Comparison of ENCODE assay signal across 10 cellular contexts in the genomic region with DNA sequence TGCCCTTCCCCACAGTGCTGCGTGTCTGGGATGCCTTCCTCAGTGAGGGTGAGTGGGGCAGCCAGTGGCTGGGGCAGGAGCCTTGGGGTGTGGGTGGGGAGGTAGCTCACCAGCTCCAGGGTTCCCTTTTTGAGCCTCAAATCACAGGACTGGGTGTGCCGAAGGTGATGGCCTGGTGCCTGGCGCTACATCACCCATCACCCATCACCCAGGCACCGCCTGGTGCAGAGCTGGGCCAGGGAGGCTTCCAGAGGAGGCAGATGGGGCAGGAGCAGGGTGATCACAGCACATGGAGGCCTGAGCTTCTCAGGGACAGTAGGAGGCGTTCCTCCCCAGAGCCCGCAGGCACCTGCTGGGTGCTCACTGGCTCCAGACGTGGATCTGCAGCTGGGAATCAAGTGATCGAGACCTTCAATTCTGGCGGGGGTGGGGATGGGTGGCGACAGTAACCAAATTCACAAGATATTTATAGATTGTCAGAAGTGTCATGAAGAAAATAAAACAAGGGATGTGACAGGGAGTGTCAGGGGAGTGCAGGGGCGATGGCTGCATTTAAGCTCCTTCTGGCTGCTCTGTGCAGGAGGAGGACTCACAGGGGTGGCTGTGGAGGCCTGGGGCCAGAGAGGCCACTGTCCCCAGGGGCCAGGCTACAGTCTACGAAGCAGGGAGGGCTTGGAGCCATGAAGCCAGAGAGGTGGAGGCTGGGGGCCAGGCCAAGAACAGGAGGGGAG. TPM values are rescaled to one million over a fixed set of nuclear protein-coding genes. Genes with fewer than 3 reads are reported as not detected.
DNase-seq lines count a peak whose midpoint lies in the region; ATAC-seq and TF ChIP-seq lines count a peak whose summit lies in the region.
"Had no signal": no experiment of that assay in that cellular context is flagged by ENCODE, and none has a peak within 500 bp of the region (broad histone marks: within the 10 kb centered on the region; RNA-seq: fewer than 3 reads in every experiment).

No MANE protein-coding gene starts in this region.

- peak overlapping the region; percentile 94 for H3K27ac Mint-ChIP-seq in neural progenitor cell

- H3K27me3 ChIP-seq in DOHH2 (ENCODE audit: control insufficient read depth, low read length) (no peaks in the 10 kb centered on the region), Loucy (ENCODE audit: insufficient read depth, low read length, poor library complexity, severe bottlenecking) (no peaks in the 10 kb centered on the region), neural progenitor cell (no peaks in the 10 kb centered on the region), colonic mucosa (no peaks in the 10 kb centered on the region)

- H3K4me2 ChIP-seq in DOHH2 (ENCODE audit: low read length) = peak overlapping the region; percentile 80
- H3K4me2 ChIP-seq in Loucy (ENCODE audit: low read depth, low read length, poor library complexity, severe bottlenecking) = peak overlapping the region; percentile 98
- H3K4me2 ChIP-seq in neural progenitor cell = no peak overlapping the region

- H3K4me1 Mint-ChIP-seq in neural progenitor cell = peaks cover 35% of the 10 kb centered on the region

- H3K9me3 ChIP-seq in DOHH2 (ENCODE audit: control insufficient read depth, insufficient read depth, low read length) (no peaks in the 10 kb centered on the region), Loucy (ENCODE audit: insufficient read depth, low read depth, low read length) (no peaks in the 10 kb centered on the region), neural progenitor cell (ENCODE audit: low read depth) (no peaks in the 10 kb centered on the region), colonic mucosa (no peaks in the 10 kb centered on the region)

- no peaks in the 10 kb centered on the region for H3K9me3 Mint-ChIP-seq in neural progenitor cell

- ATAC-seq in GM21717 (IDR thresholded peaks at IDR 0.05; ENCODE audit: unreplicated experiment) (no peak), HG02642 (IDR thresholded peaks at IDR 0.05; ENCODE audit: poor library complexity, unreplicated experiment) (no peak)
- ATAC-seq: activated CD4-positive, CD25-positive, alpha-beta regulatory T cell treated with anti-CD3 and anti-CD28 coated beads, Interleukin-2, amount 50 U/mL, for 24 hours had no signal

- H3K9ac ChIP-seq in Loucy (ENCODE audit: low read depth, low read length, poor library complexity, severe bottlenecking) (peak overlapping the region; percentile 99), neural progenitor cell (no peak overlapping the region), colonic mucosa (ENCODE audit: low read depth in 2 of 2, low read length in 2 of 2) (peak overlapping the region in 1 of 2 donors; percentile 50)

- no peaks in the 10 kb centered on the region for H4K20me1 ChIP-seq in DOHH2 (ENCODE audit: control insufficient read depth, insufficient read depth, low read depth, low read length)
- peaks cover 7% of the 10 kb centered on the region for H4K20me1 ChIP-seq in Loucy (ENCODE audit: insufficient read depth, low read length, poor library complexity, severe bottlenecking)
- no peaks in the 10 kb centered on the region for H4K20me1 ChIP-seq in neural progenitor cell (ENCODE audit: low read depth)

- H3K27me3 Mint-ChIP-seq in neural progenitor cell (ENCODE audit: insufficient read depth, low read depth) = peaks cover 8% of the 10 kb centered on the region

- H3K79me2 ChIP-seq in DOHH2 (ENCODE audit: control insufficient read depth, low read length) = peaks cover 44% of the 10 kb centered on the region
- peaks cover 72% of the 10 kb centered on the region for H3K79me2 ChIP-seq in Loucy (ENCODE audit: insufficient read depth, low read length)
- no peaks in the 10 kb centered on the region for H3K79me2 ChIP-seq in neural progenitor cell (ENCODE audit: low read depth)

- no peaks in the 10 kb centered on the region for H3K36me3 Mint-ChIP-seq in neural progenitor cell

- no peaks in the 10 kb centered on the region for H3K9me2 ChIP-seq in DOHH2 (replicated peaks; ENCODE audit: control insufficient read depth, low read length)
- no peaks in the 10 kb centered on the region for H3K9me2 ChIP-seq in Loucy (replicated peaks; ENCODE audit: low read depth, low read length)

- H3K4me1 ChIP-seq in DOHH2 (ENCODE audit: control insufficient read depth, low read length) (peaks cover 92% of the 10 kb centered on the region), Loucy (ENCODE audit: insufficient read depth, low read length, poor library complexity, severe bottlenecking) (peaks cover 79% of the 10 kb centered on the region), neural progenitor cell (peaks cover 25% of the 10 kb centered on the region), colonic mucosa (no peaks in the 10 kb centered on the region)

- peaks cover 28% of the 10 kb centered on the region for H3F3A ChIP-seq in DOHH2 (ENCODE audit: control insufficient read depth, insufficient read depth)
- peaks cover 30% of the 10 kb centered on the region for H3F3A ChIP-seq in Loucy (ENCODE audit: low read depth)
- peaks cover 10% of the 10 kb centered on the region for H3F3A ChIP-seq in neural progenitor cell (ENCODE audit: low read depth)

- peak in 36 of 56 donors; percentile 18 to 77 (median 50) for DNase-seq in amygdala (lab: John Stamatoyannopoulos, UW)
- DNase-seq in neural progenitor cell (ENCODE audit: low spot score) = no peak
- no peak for DNase-seq in colonic mucosa
- DNase-seq: NCI-H2171 treated with DMSO at 0.1 percent for 48 hours had no signal

- H2AFZ ChIP-seq in Loucy (ENCODE audit: low read length) (no peak overlapping the region), neural progenitor cell (replicated peaks) (no peak overlapping the region)

- peak overlapping the region; percentile 3 for H3K4me3 Mint-ChIP-seq in neural progenitor cell

- H3K36me3 ChIP-seq in DOHH2 (ENCODE audit: control insufficient read depth, low read length) (peaks cover 59% of the 10 kb centered on the region), Loucy (ENCODE audit: insufficient read depth, low read length) (no peaks in the 10 kb centered on the region), neural progenitor cell (no peaks in the 10 kb centered on the region), colonic mucosa (no peaks in the 10 kb centered on the region)

- intact Hi-C loops in colonic mucosa (cut with DNase I) = no loop called here

- H3K4me3 ChIP-seq in DOHH2 (ENCODE audit: low read length) = peak overlapping the region; percentile 93
- peak overlapping the region; percentile 89 for H3K4me3 ChIP-seq in Loucy (ENCODE audit: low read length, poor library complexity, severe bottlenecking)
- no peak overlapping the region for H3K4me3 ChIP-seq in neural progenitor cell
- H3K4me3 ChIP-seq in colonic mucosa = no peak overlapping the region

- H3K27ac ChIP-seq in DOHH2 (ENCODE audit: low read depth, low read length) = peak overlapping the region; percentile 96
- no peak overlapping the region for H3K27ac ChIP-seq in neural progenitor cell
- H3K27ac ChIP-seq in colonic mucosa = no peak overlapping the region

- TF ChIP-seq CTCF in DOHH2 (IDR thresholded peaks at IDR 0.05; ENCODE audit: low read depth, low read length, poor library complexity, severe bottlenecking) = peak; percentile 51
- no peak for TF ChIP-seq CTCF in Loucy (conservative IDR thresholded peaks at IDR 0.05; ENCODE audit: low read length)
- no peak for TF ChIP-seq CTCF in neural progenitor cell (IDR thresholded peaks at IDR 0.05)
- TF ChIP-seq CTCF in colonic mucosa (IDR thresholded peaks at IDR 0.05) = no peak

RNA-seq across cellular contexts. Expression of gene TBC1D10C, which starts 3.3 kb away (rescaled TPM):
- total RNA-seq in neural progenitor cell (ENCODE audit: low replicate concordance) = 0.15 and 1.1 TPM in 2 replicates
- total RNA-seq in colonic mucosa = 1 to 10 TPM; 3.9 to 5.2 TPM
- total RNA-seq: endothelial cell of umbilical vein had no signal

RNA-seq across cellular contexts. Expression of gene PPP1CA, which starts 5.5 kb away (rescaled TPM):
- total RNA-seq in neural progenitor cell (ENCODE audit: low replicate concordance) = 102 and 189 TPM in 2 replicates
- total RNA-seq in colonic mucosa = 100 to 1,000 TPM; 242 to 280 TPM

RNA-seq across cellular contexts. Expression of gene CARNS1, which starts 8.3 kb away (rescaled TPM):
- 0.22 and 0.52 TPM in 2 replicates for total RNA-seq in neural progenitor cell (ENCODE audit: low replicate concordance)
- under 1 TPM; 0.20 to 0.32 TPM for total RNA-seq in colonic mucosa

RNA-seq across cellular contexts. Expression of gene RAD9A, which starts 15.3 kb away (rescaled TPM):
- 10.4 and 37.5 TPM in 2 replicates for total RNA-seq in neural progenitor cell (ENCODE audit: low replicate concordance)
- 10 to 100 TPM; 21.8 to 35.1 TPM for total RNA-seq in colonic mucosa

RNA-seq across cellular contexts. Expression of gene RPS6KB2, which starts 21.2 kb away (rescaled TPM):
- 23.7 and 51.3 TPM in 2 replicates for total RNA-seq in neural progenitor cell (ENCODE audit: low replicate concordance)
- 10 to 100 TPM; 38.3 to 70.4 TPM for total RNA-seq in colonic mucosa

Comparison
In these comparisons a context has a peak if more than half of its experiments do, and no peak if none do; other contexts are left out.
1. H3K4me3 ChIP-seq: peak in DOHH2 (single experiment) and Loucy (single experiment); none in neural progenitor cell (single experiment) and colonic mucosa (single experiment).
2. DNase-seq: peak in amygdala (36 of 56); none in neural progenitor cell (single experiment) and colonic mucosa (single experiment).